In the genomic region with DNA sequence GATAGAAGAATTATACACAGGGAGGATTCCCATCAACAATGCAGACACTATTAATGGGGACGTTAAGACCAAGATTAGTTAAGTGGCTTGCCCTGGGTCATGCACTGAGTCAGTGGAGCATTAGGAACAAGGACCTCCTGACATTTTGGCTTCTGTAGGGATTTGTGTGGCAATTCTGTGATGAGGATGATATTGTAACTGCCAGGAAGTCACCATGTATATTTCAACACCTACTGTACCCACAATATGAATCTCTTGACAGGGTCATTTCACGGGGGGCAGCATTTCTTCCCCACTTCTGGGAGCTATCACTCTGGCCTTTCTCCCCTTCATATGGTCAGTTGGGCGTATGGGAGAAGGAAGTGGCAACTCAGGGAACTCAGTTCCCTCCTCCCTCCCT, we compare ENCODE assay signal across 15 cellular contexts.
"Had no signal": no experiment of that assay in that cellular context is flagged by ENCODE, and none has a peak within 500 bp of the region (broad histone marks: within the 10 kb centered on the region; RNA-seq: fewer than 3 reads in every experiment).

No MANE protein-coding gene starts in this region.

- H3K27me3 Mint-ChIP-seq: activated CD4-positive, alpha-beta T cell treated with anti-CD3 and anti-CD28 coated beads, Interleukin-2, amount 10 ng/mL, durations not matched to agents 24 days and 14 days; naive B cell; stimulated activated naive B cell treated with anti-CD40 and anti-IgM and Interleukin-4, amounts not matched to agents 10 μg/mL and 1 μg/mL and 100 μg/mL, for 72 hours had no signal

- ATAC-seq: gastroesophageal sphincter; left ventricle myocardium superior; stimulated activated naive B cell treated with anti-CD40 and anti-IgM and Interleukin-4, amounts not matched to agents 10 μg/mL and 1 μg/mL and 100 μg/mL, for 72 hours had no signal

- H3K4me1 ChIP-seq: adrenal gland, gastroesophageal sphincter, right atrium auricular region had no signal

- H3K27ac ChIP-seq: adrenal gland, gastroesophageal sphincter, right atrium auricular region, transverse colon had no signal

- H3K27ac Mint-ChIP-seq: activated CD4-positive, alpha-beta T cell treated with anti-CD3 and anti-CD28 coated beads, Interleukin-2, amount 10 ng/mL, durations not matched to agents 24 days and 14 days; activated T-helper 2 cell treated with anti-CD3 and anti-CD28 coated beads, Interferon-gamma antibody, Interleukin-2, Interleukin-4, amounts not matched to agents 10 μg/mL and 5 μg/mL and 100 μg/mL, durations not matched to agents 14 hours and 24 hours and 36 hours; mesothelial cell of epicardium; stimulated activated naive B cell treated with anti-CD40 and anti-IgM and Interleukin-4, amounts not matched to agents 10 μg/mL and 1 μg/mL and 100 μg/mL, for 72 hours had no signal

- H3K27me3 ChIP-seq: right atrium auricular region, transverse colon had no signal

- H3K36me3 Mint-ChIP-seq: mesothelial cell of epicardium had no signal

- H3K9me3 ChIP-seq: adrenal gland, gastroesophageal sphincter, right atrium auricular region, transverse colon had no signal

- H3K4me3 ChIP-seq: adrenal gland, gastroesophageal sphincter, right atrium auricular region, smooth muscle cell, transverse colon had no signal

- H3K36me3 ChIP-seq: adrenal gland, gastroesophageal sphincter, right atrium auricular region, transverse colon had no signal

- DNase-seq: activated CD4-positive, alpha-beta T cell treated with anti-CD3 and anti-CD28 coated beads, Interleukin-2, amount 10 ng/mL, durations not matched to agents 24 days and 14 days; activated naive CD4-positive, alpha-beta T cell treated with anti-CD3 and anti-CD28 coated beads, Interleukin-2, amount 50 U/mL, for 16 hours; adrenal gland; kidney; left ventricle myocardium superior; naive B cell; stimulated activated naive B cell treated with anti-CD40 and anti-IgM and Interleukin-4, amounts not matched to agents 10 μg/mL and 1 μg/mL and 100 μg/mL, for 72 hours; substantia nigra; T1000; transverse colon had no signal

- H3K4me3 Mint-ChIP-seq: activated CD4-positive, alpha-beta T cell treated with anti-CD3 and anti-CD28 coated beads, Interleukin-2, amount 10 ng/mL, durations not matched to agents 24 days and 14 days; mesothelial cell of epicardium; stimulated activated naive B cell treated with anti-CD40 and anti-IgM and Interleukin-4, amounts not matched to agents 10 μg/mL and 1 μg/mL and 100 μg/mL, for 72 hours had no signal

- H3K9me3 Mint-ChIP-seq: activated CD4-positive, alpha-beta T cell treated with anti-CD3 and anti-CD28 coated beads, Interleukin-2, amount 10 ng/mL, durations not matched to agents 24 days and 14 days; activated T-helper 2 cell treated with anti-CD3 and anti-CD28 coated beads, Interferon-gamma antibody, Interleukin-2, Interleukin-4, amounts not matched to agents 10 μg/mL and 5 μg/mL and 100 μg/mL, durations not matched to agents 14 hours and 24 hours and 36 hours; mesothelial cell of epicardium; naive B cell; stimulated activated naive B cell treated with anti-CD40 and anti-IgM and Interleukin-4, amounts not matched to agents 10 μg/mL and 1 μg/mL and 100 μg/mL, for 72 hours had no signal
